Comparison of ENCODE assay signal across 24 cellular contexts in the genomic region with DNA sequence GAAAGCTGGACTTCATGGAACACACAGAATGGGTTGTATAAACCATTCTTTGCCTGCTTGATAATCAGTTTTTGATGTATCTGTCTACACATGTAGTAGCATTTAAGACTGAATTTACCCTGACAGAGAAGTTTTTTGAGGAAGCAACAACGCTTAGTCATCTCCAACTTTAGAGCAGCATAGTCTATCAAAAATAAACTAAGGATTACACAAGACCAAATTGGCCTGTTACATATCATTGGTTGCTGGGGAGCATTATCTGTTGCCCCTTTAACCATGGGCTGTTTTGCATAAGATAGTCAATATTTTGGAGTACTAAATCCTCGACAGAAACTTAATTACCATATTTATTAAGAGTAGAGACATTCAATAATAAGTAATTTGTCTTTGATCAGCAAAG.
"Had no signal": no experiment of that assay in that cellular context is flagged by ENCODE, and none has a peak within 500 bp of the region (broad histone marks: within the 10 kb centered on the region; RNA-seq: fewer than 3 reads in every experiment).

No MANE protein-coding gene starts in this region.

- H3K36me3 ChIP-seq: breast epithelium, ovary, prostate gland, transverse colon, uterus had no signal

- ATAC-seq: activated CD4-positive, alpha-beta T cell treated with anti-CD3 and anti-CD28 coated beads for 36 hours; activated T-helper 17 cell treated with anti-CD3 and anti-CD28 coated beads, Interleukin-2, amount 50 U/mL, for 72 hours; foreskin keratinocyte; naive thymus-derived CD8-positive, alpha-beta T cell; right cardiac atrium; stimulated activated memory B cell treated with anti-CD40 and anti-IgM and Interleukin-4, amounts not matched to agents 10 μg/mL and 1 μg/mL and 100 μg/mL, for 72 hours had no signal

- H3K9me3 ChIP-seq: breast epithelium, ovary, prostate gland, transverse colon, uterus had no signal

- H3K27me3 ChIP-seq: breast epithelium, foreskin keratinocyte, ovary, transverse colon, uterus had no signal

- H3K27ac ChIP-seq: breast epithelium, epithelial cell of prostate, foreskin keratinocyte, ovary, prostate gland, skin epidermis, transverse colon, uterus had no signal

- H3K4me1 ChIP-seq: breast epithelium, foreskin keratinocyte, prostate gland, transverse colon, uterus had no signal

- DNase-seq: activated B cell treated with CpG ODN at 0.5 μM for 24 hours; activated CD4-positive, alpha-beta T cell treated with anti-CD3 and anti-CD28 coated beads for 36 hours; activated CD4-positive, alpha-beta T cell treated with anti-CD3 and anti-CD28 coated beads, Interleukin-2, amount 50 U/mL, for 4 hours; activated CD8-positive, alpha-beta memory T cell treated with anti-CD3 and anti-CD28 coated beads for 24 hours; activated CD8-positive, alpha-beta memory T cell treated with anti-CD3 and anti-CD28 coated beads, Interleukin-2, amount 50 U/mL, for 4 hours; activated T-cell treated with anti-CD3 and anti-CD28 coated beads, Interleukin-2, amount 50 U/mL, for 24 hours; cerebellar nuclear complex; cortex of kidney; endodermal cell; kidney; naive thymus-derived CD8-positive, alpha-beta T cell; ovary; right cardiac atrium; stimulated activated CD4-positive, alpha-beta T cell treated with anti-CD3 and anti-CD28 coated beads, Interleukin-2, amount 100 ng/mL, for 24 hours; T1000; transverse colon; uterus had no signal

- H3K4me3 ChIP-seq: breast epithelium, ovary, prostate gland, skin epidermis, transverse colon, uterus had no signal
